ENCODE assay signal across 22 cellular contexts in genomic region chr16:10557750-10558149, GRCh38. TPM values are rescaled to one million over a fixed set of nuclear protein-coding genes. Genes with fewer than 3 reads are reported as not detected.
DNase-seq lines count a peak whose midpoint lies in the region; ATAC-seq and TF ChIP-seq lines count a peak whose summit lies in the region.
"Had no signal": no experiment of that assay in that cellular context is flagged by ENCODE, and none has a peak within 500 bp of the region (broad histone marks: within the 10 kb centered on the region; RNA-seq: fewer than 3 reads in every experiment).

No MANE protein-coding gene starts in this region.

- ATAC-seq in lung (ENCODE audit: insufficient read depth, low FRiP score) (no peak), GM18870 (IDR thresholded peaks at IDR 0.05; ENCODE audit: unreplicated experiment) (no peak)
- ATAC-seq: HCT116; natural killer cell; stimulated activated naive B cell treated with anti-CD40 and anti-IgM and Interleukin-4, amounts not matched to agents 10 μg/mL and 1 μg/mL and 100 μg/mL, for 72 hours had no signal

- H3K9me3 ChIP-seq in lung (ENCODE audit: control insufficient read depth in 2 of 2, insufficient read depth in 1 of 2, low read length in 1 of 2) (no peaks in the 10 kb centered on the region), subcutaneous abdominal adipose tissue (ENCODE audit: control insufficient read depth in 5 of 5, low read length in 5 of 5) (peaks cover 0 to 2% (median 0%) of the 10 kb centered on the region in 5 donors)
- H3K9me3 ChIP-seq: Peyer's patch, vagina had no signal

- H3K79me2 ChIP-seq in ACC112 (ENCODE audit: control insufficient read depth, insufficient read depth, low read length, unreplicated experiment): peaks cover 15% of the 10 kb centered on the region

- H3K36me3 Mint-ChIP-seq in activated T-helper 1 cell treated with anti-CD3 and anti-CD28 coated beads, Interleukin-12 subunit alpha, Interleukin-12 subunit beta, Interleukin-2, Interleukin-4 antibody, amounts not matched to agents 30 ng/mL and 10 ng/mL and 1 ng/mL, durations not matched to agents 14 hours and 24 hours and 36 hours (ENCODE audit: low read depth): no peaks in the 10 kb centered on the region
- H3K36me3 Mint-ChIP-seq: CD14-positive monocyte; natural killer cell; stimulated activated naive B cell treated with anti-CD40 and anti-IgM and Interleukin-4, amounts not matched to agents 10 μg/mL and 1 μg/mL and 100 μg/mL, for 72 hours had no signal

- H3K4me1 ChIP-seq in ACC112 (ENCODE audit: control insufficient read depth, insufficient read depth, low read length, unreplicated experiment) (peaks cover 22% of the 10 kb centered on the region), lung (ENCODE audit: control insufficient read depth in 2 of 2, insufficient read depth in 2 of 2, low read length in 2 of 2) (peaks cover 30 to 38% of the 10 kb centered on the region in 2 donors), subcutaneous abdominal adipose tissue (ENCODE audit: control insufficient read depth in 5 of 5, insufficient read depth in 5 of 5, low read length in 5 of 5) (peaks cover 4 to 62% (median 47%) of the 10 kb centered on the region in 5 donors)

- intact Hi-C loops in activated T-helper 1 cell treated with anti-CD3 and anti-CD28 coated beads, Interleukin-12 subunit alpha, Interleukin-12 subunit beta, Interleukin-2, Interleukin-4 antibody, amounts not matched to agents 30 ng/mL and 10 ng/mL and 1 ng/mL, durations not matched to agents 14 hours and 24 hours and 36 hours (cut with micrococcal nuclease): no loop called here

- H3K9ac ChIP-seq in subcutaneous abdominal adipose tissue (ENCODE audit: low read length in 5 of 5): no peak overlapping the region

- no peak for DNase-seq in activated T-helper 1 cell treated with anti-CD3 and anti-CD28 coated beads, Interleukin-12 subunit alpha, Interleukin-12 subunit beta, Interleukin-2, Interleukin-4 antibody, amounts not matched to agents 30 ng/mL and 10 ng/mL and 1 ng/mL, durations not matched to agents 14 hours and 24 hours and 36 hours (ENCODE audit: low spot score)
- no peak for DNase-seq in lung (ENCODE audit: low spot score)
- no peak for DNase-seq in SIG-M5 treated with dmso at 0.1 percent for 504 hours (lab: John Stamatoyannopoulos, UW; ENCODE audit: unreplicated experiment)
- DNase-seq in erythroblast (lab: John Stamatoyannopoulos, UW): no peak
- DNase-seq: activated CD4-positive, alpha-beta T cell treated with anti-CD3 and anti-CD28 coated beads, Interleukin-2, amount 50 U/mL, for 1 hour; activated effector memory CD4-positive, alpha-beta T cell treated with Interleukin-2 at 50 U/mL for 16 hours; natural killer cell; NCI-H1417; NCI-H510A treated with DMSO at 0.1 percent for 48 hours; Peyer's patch; stimulated activated CD4-positive, alpha-beta T cell treated with anti-CD3 and anti-CD28 coated beads, Interleukin-2, amount 100 ng/mL, for 48 hours; stimulated activated naive B cell treated with anti-CD40 and anti-IgM and Interleukin-4, amounts not matched to agents 10 μg/mL and 1 μg/mL and 100 μg/mL, for 72 hours had no signal

- no peak overlapping the region for H3K4me3 Mint-ChIP-seq in activated T-helper 1 cell treated with anti-CD3 and anti-CD28 coated beads, Interleukin-12 subunit alpha, Interleukin-12 subunit beta, Interleukin-2, Interleukin-4 antibody, amounts not matched to agents 30 ng/mL and 10 ng/mL and 1 ng/mL, durations not matched to agents 14 hours and 24 hours and 36 hours
- H3K4me3 Mint-ChIP-seq: brain; CD14-positive monocyte; IgD-negative memory B cell; mesothelial cell of epicardium; natural killer cell; stimulated activated naive B cell treated with anti-CD40 and anti-IgM and Interleukin-4, amounts not matched to agents 10 μg/mL and 1 μg/mL and 100 μg/mL, for 72 hours; T-helper 1 cell treated with Interleukin-12 subunit alpha and Interleukin-12 subunit beta and Interleukin-4 antibody, amounts not matched to agents 30 μg/mL and 1 μg/mL, for 36 hours had no signal

- H3K27me3 ChIP-seq in ACC112 (ENCODE audit: insufficient read depth, low read length) (no peaks in the 10 kb centered on the region), lung (ENCODE audit: control insufficient read depth, insufficient read depth) (no peaks in the 10 kb centered on the region), subcutaneous abdominal adipose tissue (ENCODE audit: control insufficient read depth in 5 of 5, insufficient read depth in 4 of 5, low read length in 5 of 5) (no peaks in the 10 kb centered on the region)
- H3K27me3 ChIP-seq: Peyer's patch, vagina had no signal

- H3K4me3 ChIP-seq in ACC112 (ENCODE audit: low read depth, low read length): no peak overlapping the region
- no peak overlapping the region for H3K4me3 ChIP-seq in lung
- H3K4me3 ChIP-seq in subcutaneous abdominal adipose tissue (ENCODE audit: low read depth in 1 of 5, low read length in 5 of 5): no peak overlapping the region
- H3K4me3 ChIP-seq: vagina had no signal

- peak overlapping the region; percentile 20 for H3K27ac Mint-ChIP-seq in activated T-helper 1 cell treated with anti-CD3 and anti-CD28 coated beads, Interleukin-12 subunit alpha, Interleukin-12 subunit beta, Interleukin-2, Interleukin-4 antibody, amounts not matched to agents 30 ng/mL and 10 ng/mL and 1 ng/mL, durations not matched to agents 14 hours and 24 hours and 36 hours
- H3K27ac Mint-ChIP-seq: CD14-positive monocyte; mesothelial cell of epicardium; natural killer cell; stimulated activated naive B cell treated with anti-CD40 and anti-IgM and Interleukin-4, amounts not matched to agents 10 μg/mL and 1 μg/mL and 100 μg/mL, for 72 hours; T-helper 1 cell treated with Interleukin-12 subunit alpha and Interleukin-12 subunit beta and Interleukin-4 antibody, amounts not matched to agents 30 μg/mL and 1 μg/mL, for 36 hours had no signal

- WGBS in lung, 2 donors: 80 to 84% methylated on average over 5 of the region's 5 CpGs

- no peak for TF ChIP-seq POLR2A in erythroblast (IDR thresholded peaks at IDR 0.05; ENCODE audit: low read length)

- no peaks in the 10 kb centered on the region for H3K36me3 ChIP-seq in ACC112 (ENCODE audit: insufficient read depth, low read length)
- no peaks in the 10 kb centered on the region for H3K36me3 ChIP-seq in lung (ENCODE audit: control insufficient read depth in 2 of 2, insufficient read depth in 2 of 2, low read length in 2 of 2)
- H3K36me3 ChIP-seq in subcutaneous abdominal adipose tissue (ENCODE audit: control insufficient read depth in 5 of 5, insufficient read depth in 5 of 5, low read length in 5 of 5): no peaks in the 10 kb centered on the region
- H3K36me3 ChIP-seq: Peyer's patch, vagina had no signal

- no peak overlapping the region for H2AFZ ChIP-seq in ACC112 (ENCODE audit: low read length, unreplicated experiment)

- peaks cover 7% of the 10 kb centered on the region for H3K9me3 Mint-ChIP-seq in activated T-helper 1 cell treated with anti-CD3 and anti-CD28 coated beads, Interleukin-12 subunit alpha, Interleukin-12 subunit beta, Interleukin-2, Interleukin-4 antibody, amounts not matched to agents 30 ng/mL and 10 ng/mL and 1 ng/mL, durations not matched to agents 14 hours and 24 hours and 36 hours
- H3K9me3 Mint-ChIP-seq: natural killer cell; T-helper 1 cell treated with Interleukin-12 subunit alpha and Interleukin-12 subunit beta and Interleukin-4 antibody, amounts not matched to agents 30 μg/mL and 1 μg/mL, for 36 hours had no signal

- peaks cover 7% of the 10 kb centered on the region for H3K27me3 Mint-ChIP-seq in activated T-helper 1 cell treated with anti-CD3 and anti-CD28 coated beads, Interleukin-12 subunit alpha, Interleukin-12 subunit beta, Interleukin-2, Interleukin-4 antibody, amounts not matched to agents 30 ng/mL and 10 ng/mL and 1 ng/mL, durations not matched to agents 14 hours and 24 hours and 36 hours (ENCODE audit: insufficient read depth)
- H3K27me3 Mint-ChIP-seq: brain; stimulated activated naive B cell treated with anti-CD40 and anti-IgM and Interleukin-4, amounts not matched to agents 10 μg/mL and 1 μg/mL and 100 μg/mL, for 72 hours had no signal

- H3K4me1 Mint-ChIP-seq in activated T-helper 1 cell treated with anti-CD3 and anti-CD28 coated beads, Interleukin-12 subunit alpha, Interleukin-12 subunit beta, Interleukin-2, Interleukin-4 antibody, amounts not matched to agents 30 ng/mL and 10 ng/mL and 1 ng/mL, durations not matched to agents 14 hours and 24 hours and 36 hours (ENCODE audit: low read depth): peaks cover 9% of the 10 kb centered on the region
- H3K4me1 Mint-ChIP-seq: brain, mesothelial cell of epicardium had no signal

- peak overlapping the region; percentile 72; the same call in 1 of the 2 replicates for H3K27ac ChIP-seq in ACC112 (ENCODE audit: low read depth, low read length)
- peak overlapping the region; percentile 86 to 94 for H3K27ac ChIP-seq in lung (ENCODE audit: low read depth in 1 of 2, low read length in 1 of 2)
- peak overlapping the region; percentile 97 for H3K27ac ChIP-seq in subcutaneous abdominal adipose tissue (ENCODE audit: low read depth, low read length)

- TF ChIP-seq CTCF in lung (IDR thresholded peaks at IDR 0.05; ENCODE audit: control extremely low read depth, extremely low read depth): no peak

RNA-seq across cellular contexts. Expression of gene EMP2, which starts 22.6 kb away (rescaled TPM):
- total RNA-seq in activated T-helper 1 cell treated with anti-CD3 and anti-CD28 coated beads, Interleukin-12 subunit alpha, Interleukin-12 subunit beta, Interleukin-2, Interleukin-4 antibody, amounts not matched to agents 30 ng/mL and 10 ng/mL and 1 ng/mL, durations not matched to agents 14 hours and 24 hours and 36 hours: not detected in 2 replicates
- total RNA-seq in lung: 100 to 1,000 TPM; 124 to 286 TPM
- 100 to 1,000 TPM in 1 of 2 donors, 10 to 100 TPM in 1; 74.3 to 110 TPM for polyA plus RNA-seq in lung
- total RNA-seq: natural killer cell had no signal
- polyA plus RNA-seq: CD14-positive monocyte, IgD-negative memory B cell had no signal

Comparison
In these comparisons a context has a peak if more than half of its experiments do, and no peak if none do; other contexts are left out.
1. RNA of gene EMP2, which starts 22.6 kb away (total RNA-seq): 124 to 286 TPM in lung; not detected in activated T-helper 1 cell treated with anti-CD3 and anti-CD28 coated beads, Interleukin-12 subunit alpha, Interleukin-12 subunit beta, Interleukin-2, Interleukin-4 antibody, amounts not matched to agents 30 ng/mL and 10 ng/mL and 1 ng/mL, durations not matched to agents 14 hours and 24 hours and 36 hours; every median in the first group is over 100 times any median in the second.
2. Peak in every context shown above with its lines, with median percentiles within 50 percentile points of each other: H3K27ac ChIP-seq.